In the genomic region with DNA sequence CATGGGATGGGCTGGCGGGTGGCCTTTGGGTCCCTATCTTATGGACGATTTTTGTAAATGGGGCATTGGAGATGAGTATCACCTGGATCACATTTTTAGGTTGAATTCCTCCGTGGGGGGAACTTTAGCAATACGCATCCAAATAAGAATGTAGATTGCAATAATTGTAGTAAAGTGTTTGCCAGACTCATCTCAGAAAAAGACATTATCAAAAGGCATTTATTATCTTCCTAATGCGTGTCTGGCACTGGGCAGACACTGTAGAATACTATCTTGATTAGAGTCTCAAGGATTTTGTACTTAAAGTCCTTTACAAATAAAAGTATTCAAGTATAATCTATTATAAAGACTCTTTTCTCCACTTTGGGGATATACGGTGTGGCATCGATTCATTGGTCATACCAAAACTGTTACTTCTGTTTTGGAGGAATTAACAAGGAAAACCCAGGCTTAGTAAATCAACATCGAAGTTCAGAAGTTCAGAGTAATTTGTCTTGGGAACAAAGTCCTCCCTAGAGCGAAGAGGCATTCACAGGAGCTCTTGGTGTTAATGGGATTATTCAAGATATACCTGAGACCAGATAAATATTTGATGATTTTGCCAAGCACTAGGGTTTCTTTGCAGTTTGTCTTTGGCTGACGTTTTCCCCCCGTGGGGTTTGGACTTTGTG, we compare ENCODE assay signal across 9 cellular contexts. TPM values are rescaled to one million over a fixed set of nuclear protein-coding genes. Genes with fewer than 3 reads are reported as not detected.
A peak's percentile ranks its signal among the peaks of the same experiment; 100 is the strongest.
DNase-seq lines count a peak whose midpoint lies in the region; ATAC-seq and TF ChIP-seq lines count a peak whose summit lies in the region.
"Had no signal": no experiment of that assay in that cellular context is flagged by ENCODE, and none has a peak within 500 bp of the region (broad histone marks: within the 10 kb centered on the region; RNA-seq: fewer than 3 reads in every experiment).

No MANE protein-coding gene starts in this region.

- peak overlapping the region; percentile 68 for H3K4me3 Mint-ChIP-seq in CD4-positive, alpha-beta T cell

- no peak overlapping the region for H3K27ac ChIP-seq in CD4-positive, alpha-beta T cell (ENCODE audit: low read depth, low read length)
- H3K27ac ChIP-seq in OCI-LY7 (ENCODE audit: low read depth, low read length, poor library complexity, severe bottlenecking) (peak overlapping the region; percentile 6), esophagus muscularis mucosa (replicated peaks in 1 of 4) (peak overlapping the region; percentile 86 to 93 (median 86)), osteoblast (ENCODE audit: low read depth, low read length) (no peak overlapping the region)

- intact Hi-C loops in CD4-positive, alpha-beta T cell (cut with DNase I, micrococcal nuclease) = loop anchor here (1.0 to 2.0 kb wide), 4 partner anchors 22 to 226 kb away; no protein-coding TSS in a partner anchor
- intact Hi-C loops in OCI-LY7 (cut with micrococcal nuclease; ENCODE audit: unreplicated experiment) = loop anchor here (1.0 to 2.0 kb wide), 4 partner anchors 24 to 492 kb away; no protein-coding TSS in a partner anchor
- intact Hi-C loops in esophagus muscularis mucosa (cut with DNase I) = loop anchor here (10.0 kb wide), 2 partner anchors 224 to 456 kb away; no protein-coding TSS in a partner anchor

- no peaks in the 10 kb centered on the region for H4K20me1 ChIP-seq in OCI-LY7 (ENCODE audit: insufficient read depth, low read length)
- H4K20me1 ChIP-seq in osteoblast (ENCODE audit: insufficient read depth, low read length) = no peaks in the 10 kb centered on the region

- peaks cover 15% of the 10 kb centered on the region for H3K36me3 Mint-ChIP-seq in CD4-positive, alpha-beta T cell (ENCODE audit: low read depth)

- H3K9me3 ChIP-seq in CD4-positive, alpha-beta T cell (ENCODE audit: control insufficient read depth, low read length) = no peaks in the 10 kb centered on the region
- H3K9me3 ChIP-seq in OCI-LY7 (ENCODE audit: low read length) = no peaks in the 10 kb centered on the region
- no peaks in the 10 kb centered on the region for H3K9me3 ChIP-seq in esophagus muscularis mucosa
- H3K9me3 ChIP-seq in osteoblast (ENCODE audit: low read depth, low read length) = no peaks in the 10 kb centered on the region

- WGBS in esophagus muscularis mucosa = 31% methylated on average over 11 of the region's 11 CpGs

- DNase-seq in CD4-positive, alpha-beta T cell = no peak
- no peak for DNase-seq in OCI-LY7 (ENCODE audit: low spot score)
- no peak for DNase-seq in esophagus muscularis mucosa (ENCODE audit: extremely low spot score)
- peak; percentile 77 for DNase-seq in osteoblast (ENCODE audit: insufficient read length, low spot score, missing footprints)
- DNase-seq in HPDE6-E6E7 (ENCODE audit: extremely low spot score) = no peak
- DNase-seq in DMS53 (lab: John Stamatoyannopoulos, UW) = no peak
- DNase-seq in NCI-H2227 (lab: John Stamatoyannopoulos, UW; ENCODE audit: unreplicated experiment) = no peak

- no peaks in the 10 kb centered on the region for H3K36me3 ChIP-seq in OCI-LY7 (ENCODE audit: insufficient read depth, low read length)
- H3K36me3 ChIP-seq in esophagus muscularis mucosa = no peaks in the 10 kb centered on the region
- no peaks in the 10 kb centered on the region for H3K36me3 ChIP-seq in osteoblast (ENCODE audit: insufficient read depth, low read length)

- no peaks in the 10 kb centered on the region for H3K27me3 Mint-ChIP-seq in CD4-positive, alpha-beta T cell

- H3K4me2 ChIP-seq in OCI-LY7 (ENCODE audit: low read length) = peak overlapping the region; percentile 81
- peak overlapping the region; percentile 7 for H3K4me2 ChIP-seq in osteoblast (ENCODE audit: insufficient read depth, low read length)

- peak overlapping the region; percentile 33 for H3K27ac Mint-ChIP-seq in CD4-positive, alpha-beta T cell

- H3K4me1 Mint-ChIP-seq in CD4-positive, alpha-beta T cell (ENCODE audit: low read depth) = peaks cover 20% of the 10 kb centered on the region

- no peaks in the 10 kb centered on the region for H3K27me3 ChIP-seq in CD4-positive, alpha-beta T cell (ENCODE audit: control insufficient read depth, insufficient read depth, low read length)
- peaks cover 0 to 12% (median 0%) of the 10 kb centered on the region in 4 donors for H3K27me3 ChIP-seq in esophagus muscularis mucosa
- H3K27me3 ChIP-seq in osteoblast (ENCODE audit: insufficient read depth, low read length) = peaks cover 68% of the 10 kb centered on the region

- no peak for TF ChIP-seq POLR2A in esophagus muscularis mucosa (IDR thresholded peaks at IDR 0.05; ENCODE audit: low read depth)

- peaks cover 78% of the 10 kb centered on the region for H3K4me1 ChIP-seq in OCI-LY7 (ENCODE audit: insufficient read depth, low read length, poor library complexity, severe bottlenecking)
- H3K4me1 ChIP-seq in esophagus muscularis mucosa = peaks cover 46 to 76% (median 70%) of the 10 kb centered on the region in 4 donors
- peaks cover 6% of the 10 kb centered on the region for H3K4me1 ChIP-seq in osteoblast (ENCODE audit: insufficient read depth, low read length)

- no peaks in the 10 kb centered on the region for H3K9me2 ChIP-seq in OCI-LY7 (ENCODE audit: insufficient read depth, low read length)

- H3K4me3 ChIP-seq in OCI-LY7 (ENCODE audit: low read depth, low read length, poor library complexity, severe bottlenecking) = peak overlapping the region; percentile 71
- H3K4me3 ChIP-seq in esophagus muscularis mucosa = peak overlapping the region; percentile 58 to 63 (median 60)
- no peak overlapping the region for H3K4me3 ChIP-seq in osteoblast (ENCODE audit: insufficient read depth, low read length)

- POLR2A ChIA-PET in CD4-positive, alpha-beta T cell (lab: Charles Lee) = interaction anchor here (1.0 to 2.7 kb wide), 10 partner anchors 10 to 61 kb away, joined by 3 to 26 read pairs (median 7); a partner anchor contains a TSS
- POLR2A ChIA-PET in OCI-LY7 (lab: Charles Lee) = interaction anchor here (0.7 to 4.8 kb wide), 9 partner anchors 14 to 491 kb away, joined by 3 to 28 read pairs (median 4); no protein-coding TSS in a partner anchor

- 0 out of 2 replicates have a peak, but pooled peaks cover 6% of the 10 kb centered on the region for H3K79me2 ChIP-seq in OCI-LY7 (ENCODE audit: insufficient read depth, low read depth, low read length)
- no peaks in the 10 kb centered on the region for H3K79me2 ChIP-seq in osteoblast (ENCODE audit: insufficient read depth, low read length)

- no peak for TF ChIP-seq CTCF in CD4-positive, alpha-beta T cell (IDR thresholded peaks at IDR 0.05)
- no peak for TF ChIP-seq CTCF in OCI-LY7 (conservative IDR thresholded peaks at IDR 0.05; ENCODE audit: low read length)
- no peak for TF ChIP-seq CTCF in esophagus muscularis mucosa (IDR thresholded peaks at IDR 0.05)
- no peak for TF ChIP-seq CTCF in osteoblast (IDR thresholded peaks at IDR 0.05; ENCODE audit: extremely low read depth, low read depth, low read length)

- BruUV-seq in OCI-LY7 (replicated peaks; lab: Mats Ljungman, UMichigan) = no TSS peak

- H3K9me3 Mint-ChIP-seq in CD4-positive, alpha-beta T cell = no peaks in the 10 kb centered on the region

- ATAC-seq in CD4-positive, alpha-beta T cell (ENCODE audit: poor library complexity) = no peak
- ATAC-seq in GM21737 (IDR thresholded peaks at IDR 0.05; ENCODE audit: unreplicated experiment) = no peak

- peak overlapping the region; percentile 78 for H2AFZ ChIP-seq in OCI-LY7 (ENCODE audit: low read length)
- H2AFZ ChIP-seq in osteoblast (ENCODE audit: low read length) = no peak overlapping the region

- CTCF ChIA-PET in CD4-positive, alpha-beta T cell (lab: Charles Lee) = interaction anchor here (0.9 to 5.1 kb wide), 8 partner anchors 9 to 516 kb away, joined by 3 to 73 read pairs (median 4); a partner anchor contains a TSS
- CTCF ChIA-PET in OCI-LY7 (lab: Charles Lee; ENCODE audit: unreplicated experiment) = interaction anchor here (0.5 to 3.9 kb wide), 4 partner anchors 55 to 490 kb away, joined by 3 to 45 read pairs (median 4); no protein-coding TSS in a partner anchor

- TF ChIP-seq EP300 in esophagus muscularis mucosa (IDR thresholded peaks at IDR 0.05) = no peak

RNA-seq across cellular contexts. Expression of a gene that starts 0.6 kb away (rescaled TPM):
- total RNA-seq in CD4-positive, alpha-beta T cell = under 1 TPM; 0.61 to 0.74 TPM
- total RNA-seq in OCI-LY7 (2014; rRNA removed; shearing (Covaris generic)) = 1.5 and 2.1 TPM in 2 replicates
- total RNA-seq in OCI-LY7 (2022) = 0.33 and 0.46 TPM in 2 replicates
- total RNA-seq in esophagus muscularis mucosa = 10 to 100 TPM; 24.9 to 52.9 (median 51.0) TPM
- total RNA-seq in osteoblast = 18.8 and 26.8 TPM in 2 replicates
- total RNA-seq: LHCN-M2 had no signal

Comparison
In these comparisons a context has a peak if more than half of its experiments do, and no peak if none do; other contexts are left out.
1. H3K27ac ChIP-seq: peak in OCI-LY7 (single experiment) and esophagus muscularis mucosa (4 of 4); none in CD4-positive, alpha-beta T cell (single experiment) and osteoblast (single experiment).